21 cellular contexts compared by ENCODE assay signal in genomic region chr9:82893549-82893948, GRCh38.
DNase-seq lines count a peak whose midpoint lies in the region; ATAC-seq and TF ChIP-seq lines count a peak whose summit lies in the region.
"Had no signal": no experiment of that assay in that cellular context is flagged by ENCODE, and none has a peak within 500 bp of the region (broad histone marks: within the 10 kb centered on the region; RNA-seq: fewer than 3 reads in every experiment).

No MANE protein-coding gene starts in this region.

- H3K27ac ChIP-seq in HEK293 (ENCODE audit: extremely low read depth, low read depth, low read length) (no peak overlapping the region), endodermal cell (ENCODE audit: low read depth, low read length) (no peak overlapping the region)
- H3K27ac ChIP-seq: A549; BLaER1 treated with 17β-estradiol and CSF1 and Interleukin-3, amounts not matched to agents 10 nM and 100 nM had no signal

- peaks cover 10% of the 10 kb centered on the region for H3K4me1 Mint-ChIP-seq in endodermal cell
- H3K4me1 Mint-ChIP-seq: CD14-positive monocyte; CD8-positive, alpha-beta memory T cell had no signal

- H3K4me1 ChIP-seq in HEK293 (ENCODE audit: control insufficient read depth, insufficient read depth, low read length): peaks cover 7% of the 10 kb centered on the region; the same call in 1 of the 2 replicates
- H3K4me1 ChIP-seq in endodermal cell (ENCODE audit: control insufficient read depth, insufficient read depth, low read length): peaks cover 2% of the 10 kb centered on the region
- H3K4me1 ChIP-seq: A549 had no signal

- peaks cover 2% of the 10 kb centered on the region for H3K9me3 Mint-ChIP-seq in endodermal cell
- no peaks in the 10 kb centered on the region for H3K9me3 Mint-ChIP-seq in activated naive CD4-positive, alpha-beta T cell treated with anti-CD3 and anti-CD28 coated beads, Interleukin-2, amount 50 U/mL, for 72 hours
- H3K9me3 Mint-ChIP-seq: CD4-positive, alpha-beta T cell had no signal

- peaks cover 8% of the 10 kb centered on the region for H3K36me3 Mint-ChIP-seq in endodermal cell (ENCODE audit: low read depth)
- H3K36me3 Mint-ChIP-seq in activated naive CD4-positive, alpha-beta T cell treated with anti-CD3 and anti-CD28 coated beads, Interleukin-2, amount 50 U/mL, for 72 hours: no peaks in the 10 kb centered on the region
- H3K36me3 Mint-ChIP-seq: CD14-positive monocyte; CD8-positive, alpha-beta memory T cell had no signal

- no peak for ATAC-seq in activated naive CD4-positive, alpha-beta T cell treated with anti-CD3 and anti-CD28 coated beads, Interleukin-2, amount 50 U/mL, for 72 hours
- ATAC-seq: A549 had no signal

- H3K4me3 ChIP-seq in HEK293 (ENCODE audit: low read depth, low read length) (no peak overlapping the region), endodermal cell (ENCODE audit: low read length) (peak overlapping the region; percentile 14)
- H3K4me3 ChIP-seq: A549; BLaER1 treated with 17β-estradiol and CSF1 and Interleukin-3, amounts not matched to agents 10 nM and 100 nM had no signal

- no peaks in the 10 kb centered on the region for H3K27me3 ChIP-seq in endodermal cell (ENCODE audit: control insufficient read depth, insufficient read depth, low read length, poor library complexity, severe bottlenecking)
- H3K27me3 ChIP-seq: BE2C; BLaER1 treated with 17β-estradiol and CSF1 and Interleukin-3, amounts not matched to agents 10 nM and 100 nM had no signal

- DNase-seq in NCI-H526 treated with DMSO at 0.1 percent for 48 hours (lab: John Stamatoyannopoulos, UW) (peak; percentile 38), endodermal cell (no peak), dedifferentiated amniotic fluid mesenchymal stem cell (ENCODE audit: extremely low spot score) (no peak), DMS153 (lab: John Stamatoyannopoulos, UW) (no peak)
- no peak for DNase-seq in activated naive CD4-positive, alpha-beta T cell treated with anti-CD3 and anti-CD28 coated beads, Interleukin-2, amount 50 U/mL, for 72 hours (ENCODE audit: low spot score in 2 of 2)
- DNase-seq: 8988T; ACHN; BE2C; CD4-positive, alpha-beta T cell; CD8-positive, alpha-beta memory T cell; DMS 273 treated with DMSO at 0.1 percent for 48 hours; DMS53; DMS79 treated with DMSO at 0.1 percent for 48 hours; GF-D8; GOT3; H7; HCEC 1CT had no signal

- H3K9ac ChIP-seq in endodermal cell (ENCODE audit: extremely low read depth, low read length, poor library complexity, severe bottlenecking): no peak overlapping the region
- H3K9ac ChIP-seq: BLaER1 treated with 17β-estradiol and CSF1 and Interleukin-3, amounts not matched to agents 10 nM and 100 nM had no signal

- TF ChIP-seq CTCF in HEK293 (tag by site-specific recombination; IDR thresholded peaks at IDR 0.05) (no peak), endodermal cell (conservative IDR thresholded peaks at IDR 0.05) (no peak)

- no peaks in the 10 kb centered on the region for H3K36me3 ChIP-seq in HEK293 (ENCODE audit: control insufficient read depth in 2 of 2, insufficient read depth in 1 of 2, low read length in 2 of 2)
- no peaks in the 10 kb centered on the region for H3K36me3 ChIP-seq in endodermal cell (ENCODE audit: control insufficient read depth, insufficient read depth, low read length)
- H3K36me3 ChIP-seq: BE2C; BLaER1 treated with 17β-estradiol and CSF1 and Interleukin-3, amounts not matched to agents 10 nM and 100 nM had no signal

- H3K9me3 ChIP-seq in HEK293 (ENCODE audit: control insufficient read depth, insufficient read depth, low read depth, low read length) (no peaks in the 10 kb centered on the region), endodermal cell (ENCODE audit: control insufficient read depth, low read length) (peaks cover 20% of the 10 kb centered on the region)
- H3K9me3 ChIP-seq: A549, BE2C had no signal

- POLR2A ChIA-PET in HEK293 (lab: Yijun Ruan, JAX): no interaction called here

- H3K4me3 Mint-ChIP-seq in endodermal cell: no peak overlapping the region
- H3K4me3 Mint-ChIP-seq: CD14-positive monocyte; CD4-positive, alpha-beta T cell; CD8-positive, alpha-beta memory T cell had no signal

- CTCF ChIA-PET in HEK293 (lab: Yijun Ruan, JAX): no interaction called here

- no peaks in the 10 kb centered on the region for H3K27me3 Mint-ChIP-seq in endodermal cell (ENCODE audit: insufficient read depth)
- H3K27me3 Mint-ChIP-seq: CD4-positive, alpha-beta T cell; CD8-positive, alpha-beta memory T cell had no signal

- H3K27ac Mint-ChIP-seq in endodermal cell: no peak overlapping the region
- H3K27ac Mint-ChIP-seq in activated naive CD4-positive, alpha-beta T cell treated with anti-CD3 and anti-CD28 coated beads, Interleukin-2, amount 50 U/mL, for 72 hours: no peak overlapping the region
- H3K27ac Mint-ChIP-seq: CD14-positive monocyte; CD4-positive, alpha-beta T cell; CD8-positive, alpha-beta memory T cell had no signal

TF ChIP-seq in HEK293, 187 proteins besides CTCF, POLR2A, EP300 and RAD21:
- TF ChIP-seq ZNF510 (tag by site-specific recombination; IDR thresholded peaks at IDR 0.05; ENCODE audit: insufficient replicate concordance): peak; percentile 99
- TF ChIP-seq RBAK (tag by site-specific recombination; IDR thresholded peaks at IDR 0.05): no peak
